29 cellular contexts compared by ENCODE assay signal in the genomic region with DNA sequence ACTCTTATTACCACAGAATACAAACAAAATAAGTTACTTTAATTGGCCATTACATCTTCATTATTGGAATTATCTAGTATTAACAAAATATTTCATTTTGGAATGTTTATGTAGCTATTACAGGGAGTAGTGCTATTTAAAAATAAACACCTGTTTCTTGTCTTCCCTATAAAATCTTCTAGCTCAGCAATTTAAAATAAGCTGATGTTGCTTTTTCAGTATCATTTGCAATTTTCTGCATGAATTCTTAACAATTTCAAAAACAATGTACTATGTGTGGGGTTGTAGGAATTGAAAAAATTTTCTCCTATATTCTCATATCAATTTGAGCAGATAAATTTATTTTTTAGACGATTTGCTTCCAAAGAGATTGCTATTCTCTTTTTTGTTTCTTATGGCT.
"Had no signal": no experiment of that assay in that cellular context is flagged by ENCODE, and none has a peak within 500 bp of the region (broad histone marks: within the 10 kb centered on the region; RNA-seq: fewer than 3 reads in every experiment).

No MANE protein-coding gene starts in this region.

- H3K4me2 ChIP-seq: smooth muscle cell had no signal

- H3K27me3 ChIP-seq: neutrophil, spleen, suprapubic skin, testis, tibial artery, transverse colon, upper lobe of right lung, uterus had no signal

- H3K4me1 ChIP-seq: parathyroid adenoma, psoas muscle, spleen, suprapubic skin, testis, tibial artery, transverse colon, upper lobe of right lung, uterus had no signal

- H3K9me3 ChIP-seq: neutrophil, testis, tibial artery, transverse colon, upper lobe of right lung, uterus had no signal

- H3K4me3 ChIP-seq: psoas muscle, skin epidermis, smooth muscle cell, spleen, suprapubic skin, testis, tibial artery, transverse colon, upper lobe of right lung, uterus had no signal

- ATAC-seq: naive thymus-derived CD8-positive, alpha-beta T cell; natural killer cell treated with Interleukin-12 subunit alpha and Interleukin-12 subunit beta and Interleukin-15 and Interleukin-18, amount 100 ng/mL, for 72 hours; psoas muscle; right cardiac atrium; sciatic nerve; stimulated activated memory B cell treated with anti-CD40 and anti-IgM and Interleukin-4, amounts not matched to agents 10 μg/mL and 1 μg/mL and 100 μg/mL, for 72 hours; stimulated activated naive CD8-positive, alpha-beta T cell treated with anti-CD3 and anti-CD28 coated beads, Interleukin-15, amount 100 ng/mL, for 72 hours; stimulated activated naive CD8-positive, alpha-beta T cell treated with anti-CD3 and anti-CD28 coated beads, Interleukin-15, Interleukin-2, amounts not matched to agents 100 U/mL and 50 U/mL, for 24 hours; upper lobe of right lung had no signal

- H3K79me2 ChIP-seq: parathyroid adenoma had no signal

- H3K27ac ChIP-seq: neutrophil, parathyroid adenoma, psoas muscle, skin epidermis, spleen, suprapubic skin, testis, tibial artery, transverse colon, upper lobe of right lung, uterus had no signal

- H3K9ac ChIP-seq: parathyroid adenoma had no signal

- DNase-seq: naive thymus-derived CD8-positive, alpha-beta T cell; nephron progenitor cell; nucleus accumbens; posterior cingulate gyrus; psoas muscle; right cardiac atrium; spleen; stimulated activated CD4-positive, alpha-beta T cell treated with anti-CD3 and anti-CD28 coated beads, Interleukin-12 subunit alpha, Interleukin-12 subunit beta, amount 100 ng/mL, for 4 hours; stimulated activated CD4-positive, alpha-beta T cell treated with anti-CD3 and anti-CD28 coated beads, Interleukin-1b, Interleukin-23, amount 100 ng/mL, for 48 hours; stimulated activated CD4-positive, alpha-beta T cell treated with anti-CD3 and anti-CD28 coated beads, Interleukin-4, amount 100 ng/mL, for 1 hour; stimulated activated CD4-positive, alpha-beta T cell treated with anti-CD3 and anti-CD28 coated beads, Interleukin-4, amount 100 ng/mL, for 4 hours; stimulated activated CD8-positive, alpha-beta memory T cell treated with anti-CD3 and anti-CD28 coated beads, Interleukin-4, amount 100 ng/mL, for 48 hours; stimulated activated naive CD4-positive, alpha-beta T cell; stimulated activated naive CD8-positive, alpha-beta T cell treated with anti-CD3 and anti-CD28 coated beads, Interleukin-15, amount 100 ng/mL, for 72 hours; stimulated activated naive CD8-positive, alpha-beta T cell treated with anti-CD3 and anti-CD28 coated beads, Interleukin-15, Interleukin-2, amounts not matched to agents 100 U/mL and 50 U/mL, for 24 hours; substantia nigra; testis; tibial artery; transverse colon; upper lobe of right lung; uterus had no signal

- H2AFZ ChIP-seq: parathyroid adenoma had no signal

- H3K36me3 ChIP-seq: neutrophil, spleen, suprapubic skin, tibial artery, transverse colon, upper lobe of right lung, uterus had no signal
